Comparison of ENCODE assay signal across 1 cellular context in genomic region chr1:107767156-107767582, GRCh38.
TF ChIP-seq lines count a peak whose summit lies in the region.

No MANE protein-coding gene starts in this region.

TF ChIP-seq in HEK293, 187 proteins besides CTCF, POLR2A, EP300 and RAD21 (continued from another document and continues in another):
- TF ChIP-seq ZBTB6 (tag by site-specific recombination; IDR thresholded peaks at IDR 0.05) (peak; percentile 51; the same call in 1 of the 2 replicates), ZNF341 (tag by site-specific recombination; IDR thresholded peaks at IDR 0.05; ENCODE audit: low read depth) (no peak), ZNF23 (tag by site-specific recombination; IDR thresholded peaks at IDR 0.05; ENCODE audit: borderline replicate concordance) (no peak), ZNF10 (tag by site-specific recombination; IDR thresholded peaks at IDR 0.05) (peak; percentile 76; the same call in 1 of the 2 replicates), KLF16 (tag by site-specific recombination; IDR thresholded peaks at IDR 0.05) (peak; percentile 70), GLIS2 (tag by site-specific recombination; IDR thresholded peaks at IDR 0.05) (peak; percentile 45; the same call in 1 of the 2 replicates), ZNF768 (tag by site-specific recombination; IDR thresholded peaks at IDR 0.05) (no peak), GLI4 (tag by site-specific recombination; IDR thresholded peaks at IDR 0.05) (no peak), ZBTB1 (tag by site-specific recombination; IDR thresholded peaks at IDR 0.05) (no peak), ZNF600 (tag by site-specific recombination; IDR thresholded peaks at IDR 0.05) (peak; percentile 50), REPIN1 (tag by site-specific recombination; IDR thresholded peaks at IDR 0.05; ENCODE audit: low read depth) (no peak), MEIS1 (CRISPR knock-in tag; IDR thresholded peaks at IDR 0.05; ENCODE audit: borderline replicate concordance) (no peak), ZNF560 (tag by site-specific recombination; IDR thresholded peaks at IDR 0.05; ENCODE audit: borderline replicate concordance) (no peak), ZNF660 (tag by site-specific recombination; IDR thresholded peaks at IDR 0.05) (no peak), ZNF416 (tag by site-specific recombination; IDR thresholded peaks at IDR 0.05) (no peak), IKZF3 (tag by site-specific recombination; IDR thresholded peaks at IDR 0.05) (peak; percentile 98), ZNF664 (tag by site-specific recombination; IDR thresholded peaks at IDR 0.05) (peak; percentile 77), ZNF830 (tag by site-specific recombination; IDR thresholded peaks at IDR 0.05; ENCODE audit: low read depth) (no peak), ZNF610 (tag by site-specific recombination; IDR thresholded peaks at IDR 0.05; ENCODE audit: borderline replicate concordance) (no peak), ZBTB44 (tag by site-specific recombination; IDR thresholded peaks at IDR 0.05) (0 out of 2 replicates have a peak, but pooled peaks have one; percentile 48), KLF9 (tag by site-specific recombination; IDR thresholded peaks at IDR 0.05; ENCODE audit: low read depth) (peak; percentile 42; the same call in 1 of the 2 replicates), ZSCAN5A (tag by site-specific recombination; IDR thresholded peaks at IDR 0.05) (no peak), ATF2 (tag by site-specific recombination; IDR thresholded peaks at IDR 0.05; ENCODE audit: low read depth) (peak; percentile 50; the same call in 1 of the 2 replicates), ZEB2 (tag by site-specific recombination; IDR thresholded peaks at IDR 0.05) (peak; percentile 72), ZNF292 (tag by site-specific recombination; IDR thresholded peaks at IDR 0.05; ENCODE audit: borderline replicate concordance, low read depth) (no peak), ZNF362 (tag by site-specific recombination; IDR thresholded peaks at IDR 0.05) (no peak), ZNF585B (tag by site-specific recombination; IDR thresholded peaks at IDR 0.05) (no peak), ZNF239 (tag by site-specific recombination; IDR thresholded peaks at IDR 0.05) (no peak), ELK4 (IDR thresholded peaks at IDR 0.05; ENCODE audit: borderline replicate concordance, low read depth, low read length) (no peak), ZNF658 (tag by site-specific recombination; IDR thresholded peaks at IDR 0.05) (no peak), SCRT1 (tag by site-specific recombination; IDR thresholded peaks at IDR 0.05; ENCODE audit: borderline replicate concordance) (no peak), ZNF214 (tag by site-specific recombination; IDR thresholded peaks at IDR 0.05; ENCODE audit: borderline replicate concordance) (no peak), ZNF626 (tag by site-specific recombination; IDR thresholded peaks at IDR 0.05) (no peak), KLF7 (tag by site-specific recombination; IDR thresholded peaks at IDR 0.05; ENCODE audit: borderline replicate concordance) (no peak), ZNF37A (tag by site-specific recombination; IDR thresholded peaks at IDR 0.05) (no peak), PBX3 (CRISPR knock-in tag; IDR thresholded peaks at IDR 0.05) (no peak), BCL11B (tag by site-specific recombination; IDR thresholded peaks at IDR 0.05; ENCODE audit: low read depth) (no peak), ZNF510 (tag by site-specific recombination; IDR thresholded peaks at IDR 0.05; ENCODE audit: insufficient replicate concordance) (no peak), SCRT2 (tag by site-specific recombination; IDR thresholded peaks at IDR 0.05) (peak; percentile 62), ZNF692 (tag by site-specific recombination; IDR thresholded peaks at IDR 0.05) (peak; percentile 82), ZFP3 (tag by site-specific recombination; IDR thresholded peaks at IDR 0.05; ENCODE audit: low read depth) (no peak), ZNF114 (tag by site-specific recombination; IDR thresholded peaks at IDR 0.05) (no peak), ZNF785 (tag by site-specific recombination; IDR thresholded peaks at IDR 0.05) (no peak), ZNF184 (tag by site-specific recombination; IDR thresholded peaks at IDR 0.05) (0 out of 2 replicates have a peak, but pooled peaks have one; percentile 8), ZNF747 (tag by site-specific recombination; IDR thresholded peaks at IDR 0.05) (no peak), HIC1 (tag by site-specific recombination; IDR thresholded peaks at IDR 0.05) (peak; percentile 37; the same call in 1 of the 2 replicates), ZXDB (tag by site-specific recombination; IDR thresholded peaks at IDR 0.05) (peak; percentile 82; the same call in 1 of the 2 replicates), ZNF350 (tag by site-specific recombination; IDR thresholded peaks at IDR 0.05) (0 out of 2 replicates have a peak, but pooled peaks have one; percentile 56), ZNF571 (tag by site-specific recombination; IDR thresholded peaks at IDR 0.05) (no peak), ZBTB49 (tag by site-specific recombination; IDR thresholded peaks at IDR 0.05; ENCODE audit: low read depth) (no peak)
